8 cellular contexts compared by ENCODE assay signal in genomic region chr2:169694113-169694893, GRCh38. TPM values are rescaled to one million over a fixed set of nuclear protein-coding genes. Genes with fewer than 3 reads are reported as not detected.
DNase-seq lines count a peak whose midpoint lies in the region; ATAC-seq and TF ChIP-seq lines count a peak whose summit lies in the region.

Gene CFAP210 (minus strand): TSS chr2:169694405. CDS start chr2:169694327, 78 bp downstream.
Gene PHOSPHO2 (plus strand): TSS chr2:169694469. CDS start chr2:169700972, 6,503 bp downstream.

- H3K9me3 Mint-ChIP-seq in CD4-positive, alpha-beta T cell: peaks cover 9% of the 10 kb centered on the region
- H3K9me3 Mint-ChIP-seq in activated CD4-positive, alpha-beta memory T cell treated with anti-CD3 and anti-CD28 coated beads for 36 hours: peaks cover 15% of the 10 kb centered on the region

- no peak for TF ChIP-seq CTCF in CD4-positive, alpha-beta T cell (IDR thresholded peaks at IDR 0.05)
- no peak for TF ChIP-seq CTCF in right lobe of liver (IDR thresholded peaks at IDR 0.05)

- peak within 1 kb of the TSS; percentile 80 for H3K27ac ChIP-seq in CD4-positive, alpha-beta T cell (ENCODE audit: low read depth, low read length)
- H3K27ac ChIP-seq in duodenal mucosa (ENCODE audit: low read depth, low read length): peak within 1 kb of the TSS; percentile 76
- peak within 1 kb of the TSS; percentile 84 to 90 (median 87) for H3K27ac ChIP-seq in right lobe of liver

- no peaks in the 10 kb centered on the region for H3K27me3 Mint-ChIP-seq in CD4-positive, alpha-beta T cell
- H3K27me3 Mint-ChIP-seq in activated CD4-positive, alpha-beta memory T cell treated with anti-CD3 and anti-CD28 coated beads for 36 hours: peaks cover 6% of the 10 kb centered on the region

- H3K4me1 ChIP-seq in duodenal mucosa (ENCODE audit: control insufficient read depth in 1 of 2, insufficient read depth in 2 of 2, low read length in 2 of 2) (peaks cover 4 to 10% of the 10 kb centered on the region in 2 donors), right lobe of liver (peaks cover 0 to 16% (median 8%) of the 10 kb centered on the region in 4 donors)

- no peaks in the 10 kb centered on the region for H3K27me3 ChIP-seq in CD4-positive, alpha-beta T cell (ENCODE audit: control insufficient read depth, insufficient read depth, low read length)
- H3K27me3 ChIP-seq in duodenal mucosa (ENCODE audit: control insufficient read depth in 1 of 2, insufficient read depth in 2 of 2, low read length in 2 of 2) (peaks cover 0 to 3% of the 10 kb centered on the region in 2 donors), right lobe of liver (no peaks in the 10 kb centered on the region)

- intact Hi-C loops in CD4-positive, alpha-beta T cell (cut with DNase I, micrococcal nuclease): loop anchor here (5.0 to 10.0 kb wide), 6 partner anchors 103 to 1740 kb away; partner anchors contain the start of genes BBS5 (in 2 of the 2), DCAF17 (in 1 of the 2), METTL5 (in 1 of the 2) and METTL8 (in 1 of the 2)
- intact Hi-C loops in activated CD4-positive, alpha-beta memory T cell treated with anti-CD3 and anti-CD28 coated beads for 36 hours (cut with micrococcal nuclease): loop anchor here (1.0 to 5.0 kb wide), 5 partner anchors 11 to 168 kb away; partner anchors contain the start of genes PPIG, SSB and UBR3
- intact Hi-C loops in right lobe of liver (cut with DNase I): no loop called here

- H3K4me3 ChIP-seq in duodenal mucosa (ENCODE audit: low read depth in 1 of 2, low read length in 2 of 2): peak within 1 kb of the TSS; percentile 82 to 85
- peak within 1 kb of the TSS; percentile 81 to 89 (median 86) for H3K4me3 ChIP-seq in right lobe of liver

- peak within 1 kb of the TSS; percentile 95 for H3K27ac Mint-ChIP-seq in CD4-positive, alpha-beta T cell
- H3K27ac Mint-ChIP-seq in activated CD4-positive, alpha-beta memory T cell treated with anti-CD3 and anti-CD28 coated beads for 36 hours: peak within 1 kb of the TSS; percentile 68

- peaks cover 18% of the 10 kb centered on the region for H3K4me1 Mint-ChIP-seq in CD4-positive, alpha-beta T cell (ENCODE audit: low read depth)
- peaks cover 16% of the 10 kb centered on the region for H3K4me1 Mint-ChIP-seq in activated CD4-positive, alpha-beta memory T cell treated with anti-CD3 and anti-CD28 coated beads for 36 hours (ENCODE audit: low read depth)

- H3K36me3 Mint-ChIP-seq in CD4-positive, alpha-beta T cell (ENCODE audit: low read depth): peaks cover 13% of the 10 kb centered on the region
- peaks cover 20% of the 10 kb centered on the region for H3K36me3 Mint-ChIP-seq in activated CD4-positive, alpha-beta memory T cell treated with anti-CD3 and anti-CD28 coated beads for 36 hours

- peaks cover 0 to 5% of the 10 kb centered on the region in 2 donors for H3K36me3 ChIP-seq in duodenal mucosa (ENCODE audit: control insufficient read depth in 1 of 2, insufficient read depth in 2 of 2, low read length in 2 of 2)
- H3K36me3 ChIP-seq in right lobe of liver: no peaks in the 10 kb centered on the region

- DNase-seq in CD4-positive, alpha-beta T cell: peak; percentile 97 to 99 (median 98)
- peak; percentile 99 for DNase-seq in NCI-H82 (lab: John Stamatoyannopoulos, UW)
- peak; percentile 99 for DNase-seq in activated CD4-positive, alpha-beta memory T cell treated with anti-CD3 and anti-CD28 coated beads for 36 hours
- peak; percentile 100 for DNase-seq in right lobe of liver
- DNase-seq in stimulated activated CD4-positive, alpha-beta T cell treated with anti-CD3 and anti-CD28 coated beads, Interleukin-4, amount 100 ng/mL, for 24 hours: peak; percentile 99

- peak within 1 kb of the TSS; percentile 91 for H3K4me3 Mint-ChIP-seq in CD4-positive, alpha-beta T cell
- H3K4me3 Mint-ChIP-seq in activated CD4-positive, alpha-beta memory T cell treated with anti-CD3 and anti-CD28 coated beads for 36 hours: peak within 1 kb of the TSS; percentile 90

- CTCF ChIA-PET in CD4-positive, alpha-beta T cell (lab: Charles Lee): interaction anchor here (1.6 to 2.9 kb wide), 2 partner anchors 82 to 130 kb away, joined by 3 to 15 read pairs; partner anchors contain the start of gene METTL5
- CTCF ChIA-PET in activated CD4-positive, alpha-beta memory T cell treated with anti-CD3 and anti-CD28 coated beads for 36 hours (lab: Charles Lee): interaction anchor here (0.6 to 1.8 kb wide), 3 partner anchors 11 to 41 kb away, joined by 3 to 7 read pairs (median 3); no protein-coding TSS in a partner anchor

- TF ChIP-seq POLR2A in right lobe of liver (IDR thresholded peaks at IDR 0.05): peak; percentile 92

- POLR2A ChIA-PET in CD4-positive, alpha-beta T cell (lab: Charles Lee): interaction anchor here (1.1 to 1.5 kb wide), 4 partner anchors 10 to 134 kb away, joined by 3 to 5 read pairs (median 4); partner anchors contain the start of gene SSB
- POLR2A ChIA-PET in activated CD4-positive, alpha-beta memory T cell treated with anti-CD3 and anti-CD28 coated beads for 36 hours (lab: Charles Lee): interaction anchor here (0.7 to 1.6 kb wide), 3 partner anchors 11 to 109 kb away, joined by 3 to 9 read pairs (median 4); partner anchors contain the start of gene SSB

- peak; percentile 91 for ATAC-seq in CD4-positive, alpha-beta T cell (ENCODE audit: poor library complexity)
- peak; percentile 100 for ATAC-seq in GM19452 (IDR thresholded peaks at IDR 0.05; ENCODE audit: unreplicated experiment)
- peak; percentile 90 for ATAC-seq in HG03575 (IDR thresholded peaks at IDR 0.05; ENCODE audit: extremely low read depth, insufficient number of reproducible peaks, low FRiP score, unreplicated experiment)
- ATAC-seq in right lobe of liver: peak; percentile 97 to 99 (median 98)

- peaks cover 4% of the 10 kb centered on the region for H3K9me3 ChIP-seq in CD4-positive, alpha-beta T cell (ENCODE audit: control insufficient read depth, low read length)
- H3K9me3 ChIP-seq in duodenal mucosa (ENCODE audit: control insufficient read depth in 1 of 2, low read length in 2 of 2) (no peaks in the 10 kb centered on the region), right lobe of liver (no peaks in the 10 kb centered on the region)

- under 1% methylated on average over 35 of the region's 63 CpGs for WGBS in right lobe of liver (ENCODE audit: insufficient coverage, low coverage, low lambda C conversion rate, missing lambda C conversion rate)

- peak within 1 kb of the TSS; percentile 81 to 85 for H3K9ac ChIP-seq in duodenal mucosa (ENCODE audit: low read depth in 1 of 2, low read length in 2 of 2)

RNA-seq across cellular contexts. Expression of gene CFAP210, which starts in this region (rescaled TPM):
- total RNA-seq in CD4-positive, alpha-beta T cell: 1 to 10 TPM; 2.2 to 3.1 TPM
- total RNA-seq in activated CD4-positive, alpha-beta memory T cell treated with anti-CD3 and anti-CD28 coated beads for 36 hours: not detected
- under 1 TPM in 1 of 6 experiments, not detected in 5; 0.86 TPM for total RNA-seq in right lobe of liver

RNA-seq across cellular contexts. Expression of gene PHOSPHO2, which starts in this region (rescaled TPM):
- 1 to 10 TPM; 4.5 to 6.5 TPM for total RNA-seq in CD4-positive, alpha-beta T cell
- 1 to 10 TPM; 2.6 to 3.4 TPM for total RNA-seq in activated CD4-positive, alpha-beta memory T cell treated with anti-CD3 and anti-CD28 coated beads for 36 hours
- 1 to 10 TPM; 1.8 to 5.6 (median 2.8) TPM for total RNA-seq in right lobe of liver

Comparison
In these comparisons a context has a peak if more than half of its experiments do, and no peak if none do; other contexts are left out.
1. Peak in every context shown above with its lines: DNase-seq, ATAC-seq, H3K4me3 ChIP-seq and H3K27ac ChIP-seq.
2. intact Hi-C loops: an anchor here in CD4-positive, alpha-beta T cell (5.0 to 10.0 kb wide) and activated CD4-positive, alpha-beta memory T cell treated with anti-CD3 and anti-CD28 coated beads for 36 hours (1.0 to 5.0 kb wide); none called in right lobe of liver.